In the genomic region with DNA sequence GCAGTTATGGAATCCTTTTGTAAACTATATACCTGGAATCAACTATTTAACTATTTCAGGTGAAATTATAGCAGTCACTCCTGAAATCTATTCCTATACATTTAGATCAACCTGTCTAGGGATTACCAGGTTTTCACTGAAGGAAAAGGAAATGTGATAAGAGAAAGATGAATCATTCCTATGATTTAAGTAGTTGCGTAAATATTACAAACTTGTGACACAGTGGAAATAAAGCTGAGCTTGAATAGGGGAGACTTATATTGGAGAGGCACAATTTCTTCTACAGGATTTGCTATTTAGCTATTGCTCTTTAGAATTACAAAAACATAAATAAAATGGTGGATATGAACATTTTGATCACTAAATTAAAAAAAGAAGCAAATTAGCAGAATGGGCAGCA, we compare ENCODE assay signal across 16 cellular contexts.
A peak's percentile ranks its signal among the peaks of the same experiment; 100 is the strongest.
DNase-seq lines count a peak whose midpoint lies in the region; FAIRE-seq and TF ChIP-seq lines count a peak whose summit lies in the region.
"Had no signal": no experiment of that assay in that cellular context is flagged by ENCODE, and none has a peak within 500 bp of the region (broad histone marks: within the 10 kb centered on the region; RNA-seq: fewer than 3 reads in every experiment).

No MANE protein-coding gene starts in this region.

- no peaks in the 10 kb centered on the region for H3K27me3 Mint-ChIP-seq in MCF 10A (ENCODE audit: insufficient read depth, unreplicated experiment)
- H3K27me3 Mint-ChIP-seq: CD4-positive, alpha-beta T cell had no signal

- H3K79me2 ChIP-seq in mammary epithelial cell (ENCODE audit: insufficient read depth, low read length): no peaks in the 10 kb centered on the region

- H3K4me2 ChIP-seq in mammary epithelial cell (ENCODE audit: insufficient read depth, low read depth, low read length): no peak overlapping the region
- H3K4me2 ChIP-seq: BLaER1 treated with 17β-estradiol and CSF1 and Interleukin-3, amounts not matched to agents 10 nM and 100 nM had no signal

- H3K27me3 ChIP-seq in mammary epithelial cell (ENCODE audit: insufficient read depth, low read length) (no peaks in the 10 kb centered on the region), bronchial epithelial cell (ENCODE audit: control insufficient read depth, insufficient read depth, low read length) (no peaks in the 10 kb centered on the region), tibial artery (no peaks in the 10 kb centered on the region)
- H3K27me3 ChIP-seq: BLaER1 treated with 17β-estradiol and CSF1 and Interleukin-3, amounts not matched to agents 10 nM and 100 nM had no signal

- no peaks in the 10 kb centered on the region for H4K20me1 ChIP-seq in mammary epithelial cell (ENCODE audit: insufficient read depth, low read length)
- H4K20me1 ChIP-seq: BLaER1 treated with 17β-estradiol and CSF1 and Interleukin-3, amounts not matched to agents 10 nM and 100 nM had no signal

- intact Hi-C loops in MCF 10A (cut with micrococcal nuclease) (no loop called here), mammary epithelial cell (cut with micrococcal nuclease) (no loop called here), tibial artery (cut with DNase I; ENCODE audit: low total_unique reads) (no loop called here)

- BruUV-seq in MCF 10A (replicated peaks; lab: Mats Ljungman, UMichigan) (no TSS peak), mammary epithelial cell (replicated peaks; lab: Mats Ljungman, UMichigan) (no TSS peak)

- in situ Hi-C loops in mammary epithelial cell (cut with MboI; ENCODE audit: low sequenced_read_pairs in 2 of 2): no loop called here

- H3K4me1 Mint-ChIP-seq in MCF 10A (ENCODE audit: insufficient read depth, unreplicated experiment): no peaks in the 10 kb centered on the region

- H3K4me3 Mint-ChIP-seq in MCF 10A (ENCODE audit: unreplicated experiment): no peak overlapping the region
- H3K4me3 Mint-ChIP-seq: CD4-positive, alpha-beta T cell; HFFc6 had no signal

- 94% methylated on average over 1 of the region's 1 CpG for WGBS in mammary epithelial cell (ENCODE audit: low coverage, missing lambda C conversion rate)

- H3K27ac Mint-ChIP-seq in MCF 10A (ENCODE audit: low read depth, unreplicated experiment): no peak overlapping the region
- H3K27ac Mint-ChIP-seq: CD4-positive, alpha-beta T cell; HFFc6 had no signal

- CTCF ChIA-PET in MCF 10A (lab: Yijun Ruan, JAX): no interaction called here
- CTCF ChIA-PET in mammary epithelial cell (lab: Charles Lee; ENCODE audit: low non-redundant PET): no interaction called here

- H2AFZ ChIP-seq in mammary epithelial cell (ENCODE audit: low read depth, low read length): no peak overlapping the region

- dilution Hi-C loops in mammary epithelial cell (cut with HindIII; ENCODE audit: low sequenced_read_pairs): no loop called here

- H3K9ac ChIP-seq in mammary epithelial cell (ENCODE audit: insufficient read depth, low read length): no peak overlapping the region
- H3K9ac ChIP-seq: BLaER1 treated with 17β-estradiol and CSF1 and Interleukin-3, amounts not matched to agents 10 nM and 100 nM had no signal

- H3K9me3 Mint-ChIP-seq in MCF 10A (ENCODE audit: unreplicated experiment): peaks cover 10% of the 10 kb centered on the region

- DNase-seq in MCF 10A (ENCODE audit: unreplicated experiment) (peak; percentile 7), mammary epithelial cell (no peak), bronchial epithelial cell (ENCODE audit: low read depth) (peak; percentile 42), fibroblast of pulmonary artery (ENCODE audit: low read depth) (peak; percentile 45), CD1c-positive myeloid dendritic cell (ENCODE audit: extremely low spot score) (no peak), tibial artery (no peak)
- DNase-seq in activated CD8-positive, alpha-beta memory T cell treated with anti-CD3 and anti-CD28 coated beads for 24 hours: no peak
- DNase-seq: Calu3; CD4-positive, alpha-beta T cell; DMS 273 treated with DMSO at 0.1 percent for 48 hours; DND-41; HCEC 1CT; HFFc6 had no signal

- H3K36me3 Mint-ChIP-seq in MCF 10A (ENCODE audit: insufficient read depth, unreplicated experiment): no peaks in the 10 kb centered on the region

- H3K4me3 ChIP-seq in mammary epithelial cell (replicated peaks in 1 of 3; ENCODE audit: insufficient read depth in 1 of 3, low read depth in 2 of 3, low read length in 3 of 3) (no peak overlapping the region), bronchial epithelial cell (ENCODE audit: low read depth, low read length) (no peak overlapping the region), fibroblast of pulmonary artery (replicated peaks; ENCODE audit: low read depth, low read length) (no peak overlapping the region), tibial artery (no peak overlapping the region)
- H3K4me3 ChIP-seq: BLaER1 treated with 17β-estradiol and CSF1 and Interleukin-3, amounts not matched to agents 10 nM and 100 nM had no signal

- H3K27ac ChIP-seq in mammary epithelial cell (ENCODE audit: insufficient read depth, low read depth, low read length) (no peak overlapping the region), tibial artery (no peak overlapping the region)
- H3K27ac ChIP-seq: 22Rv1; BLaER1 treated with 17β-estradiol and CSF1 and Interleukin-3, amounts not matched to agents 10 nM and 100 nM; HL-60 had no signal

- H3K9me3 ChIP-seq in mammary epithelial cell (replicated peaks; ENCODE audit: insufficient read depth, low read length) (no peaks in the 10 kb centered on the region), tibial artery (no peaks in the 10 kb centered on the region)
- H3K9me3 ChIP-seq: BLaER1 treated with 17β-estradiol and CSF1 and Interleukin-3, amounts not matched to agents 10 nM and 100 nM had no signal

- TF ChIP-seq CTCF in MCF 10A (IDR thresholded peaks at IDR 0.05; ENCODE audit: unreplicated experiment) (no peak), mammary epithelial cell (conservative IDR thresholded peaks at IDR 0.05 in 1 of 2, IDR thresholded peaks at IDR 0.05 in 1 of 2; ENCODE audit: extremely low read depth in 1 of 2, insufficient read depth in 1 of 2, low read depth in 1 of 2, low read length in 2 of 2) (no peak), bronchial epithelial cell (IDR thresholded peaks at IDR 0.05; ENCODE audit: insufficient read depth, low read length, severe bottlenecking) (no peak), fibroblast of pulmonary artery (IDR thresholded peaks at IDR 0.05; ENCODE audit: low read length, missing control alignments) (no peak), tibial artery (IDR thresholded peaks at IDR 0.05) (no peak)

- H3K36me3 ChIP-seq in mammary epithelial cell (ENCODE audit: insufficient read depth, low read length) (no peaks in the 10 kb centered on the region), bronchial epithelial cell (ENCODE audit: control insufficient read depth, insufficient read depth, low read length) (no peaks in the 10 kb centered on the region), tibial artery (no peaks in the 10 kb centered on the region)
- H3K36me3 ChIP-seq: BLaER1 treated with 17β-estradiol and CSF1 and Interleukin-3, amounts not matched to agents 10 nM and 100 nM had no signal

- no peaks in the 10 kb centered on the region for H3K4me1 ChIP-seq in mammary epithelial cell (ENCODE audit: insufficient read depth, low read length)
- no peaks in the 10 kb centered on the region for H3K4me1 ChIP-seq in tibial artery
- H3K4me1 ChIP-seq: BLaER1 treated with 17β-estradiol and CSF1 and Interleukin-3, amounts not matched to agents 10 nM and 100 nM had no signal

- no peak for FAIRE-seq in bronchial epithelial cell (lab: Jason Lieb, UNC)

- POLR2A ChIA-PET in MCF 10A (lab: Yijun Ruan, JAX): interaction anchor here (0.6 kb wide), 1 partner anchor 433 kb away, joined by 3 read pairs; no protein-coding TSS in a partner anchor

Comparison
In these comparisons a context has a peak if more than half of its experiments do, and no peak if none do; other contexts are left out.
1. DNase-seq: peak in MCF 10A (single experiment), bronchial epithelial cell (single experiment) and fibroblast of pulmonary artery (single experiment); none in mammary epithelial cell (single experiment), activated CD8-positive, alpha-beta memory T cell treated with anti-CD3 and anti-CD28 coated beads for 24 hours (single experiment), CD1c-positive myeloid dendritic cell (single experiment) and tibial artery (0 of 2).